36 cellular contexts compared by ENCODE assay signal in the genomic region with DNA sequence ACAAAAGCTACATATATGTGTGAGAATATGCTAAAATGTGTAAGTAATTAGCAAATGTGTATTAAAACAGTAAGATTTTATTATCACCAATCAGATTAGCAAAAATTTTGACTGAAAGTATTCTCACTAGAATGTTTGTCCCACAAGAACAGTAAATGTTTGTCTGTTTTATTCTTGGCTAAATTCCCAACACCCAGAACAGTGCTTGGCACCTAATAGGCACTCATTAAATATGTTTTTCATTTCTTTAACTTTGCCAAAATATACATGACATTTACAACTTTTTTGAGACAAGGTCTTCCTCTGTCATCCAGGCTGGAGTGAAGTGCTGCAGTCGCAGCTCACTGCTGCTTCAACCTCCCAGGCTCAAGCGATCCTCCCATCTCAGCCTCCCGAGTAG.
"Had no signal": no experiment of that assay in that cellular context is flagged by ENCODE, and none has a peak within 500 bp of the region (broad histone marks: within the 10 kb centered on the region; RNA-seq: fewer than 3 reads in every experiment).

No MANE protein-coding gene starts in this region.

- H3K27me3 ChIP-seq: MG63 had no signal

- H3K4me2 ChIP-seq: KMS-11 had no signal

- H3K9me3 ChIP-seq: MG63 had no signal

- DNase-seq: Karpas-422, Kasumi-1, MG63, MM.1S, MV-4-11, NCI-H1048, NCI-H1092, NCI-H1092 treated with DMSO at 0.1 percent for 48 hours, NCI-H1105, NCI-H1105 treated with DMSO at 0.1 percent for 48 hours, NCI-H1417, NCI-H1417 treated with DMSO at 0.1 percent for 48 hours, NCI-H1436, NCI-H1436 treated with DMSO at 0.1 percent for 48 hours, NCI-H146, NCI-H1694, NCI-H1694 treated with DMSO at 0.1 percent for 48 hours, NCI-H187, NCI-H187 treated with DMSO at 0.1 percent for 48 hours, NCI-H1930, NCI-H2029, NCI-H2029 treated with DMSO at 0.1 percent for 48 hours, NCI-H2081, NCI-H2081 treated with DMSO at 0.1 percent for 48 hours, NCI-H2107, NCI-H2171, NCI-H2171 treated with DMSO at 0.1 percent for 48 hours, NCI-H2227 treated with DMSO at 0.1 percent for 48 hours, NCI-H226, NCI-H345, NCI-H446, NCI-H446 treated with DMSO at 0.1 percent for 48 hours, NCI-H510A, NCI-H510A treated with DMSO at 0.1 percent for 48 hours, NCI-H524 had no signal

- H3K9ac ChIP-seq: KMS-11 had no signal

- H3K27ac ChIP-seq: KMS-11 had no signal

- H3K4me3 ChIP-seq: MG63 had no signal

- H3K36me3 ChIP-seq: MG63 had no signal
